ENCODE assay signal across 7 cellular contexts in genomic region chr1:151611288-151611790, GRCh38. TPM values are rescaled to one million over a fixed set of nuclear protein-coding genes. Genes with fewer than 3 reads are reported as not detected.
DNase-seq lines count a peak whose midpoint lies in the region; ATAC-seq, FAIRE-seq and TF ChIP-seq lines count a peak whose summit lies in the region.

No MANE protein-coding gene starts in this region.

- no peak overlapping the region for H3K4me2 ChIP-seq in endothelial cell of umbilical vein (ENCODE audit: insufficient read depth, low read length)

- H3K9me3 ChIP-seq in SJCRH30 (replicated peaks): no peaks in the 10 kb centered on the region
- H3K9me3 ChIP-seq in endothelial cell of umbilical vein (replicated peaks; ENCODE audit: control insufficient read depth, insufficient read depth, low read length): no peaks in the 10 kb centered on the region

- no peaks in the 10 kb centered on the region for H3K9me1 ChIP-seq in endothelial cell of umbilical vein (replicated peaks; ENCODE audit: control insufficient read depth, extremely low read depth, insufficient read depth, low read length)

- H3K36me3 ChIP-seq in SJCRH30 (no peaks in the 10 kb centered on the region), endothelial cell of umbilical vein (ENCODE audit: control insufficient read depth in 2 of 2, extremely low read depth in 1 of 2, insufficient read depth in 2 of 2, low read length in 2 of 2) (no peaks in the 10 kb centered on the region)

- no peak for FAIRE-seq in endothelial cell of umbilical vein (lab: Jason Lieb, UNC)

- H3K27me3 Mint-ChIP-seq in naive thymus-derived CD8-positive, alpha-beta T cell: peaks cover 3 to 11% (median 6%) of the 10 kb centered on the region in 5 donors

- ATAC-seq in naive thymus-derived CD8-positive, alpha-beta T cell: no peak
- no peak for ATAC-seq in HG03520 (IDR thresholded peaks at IDR 0.05; ENCODE audit: unreplicated experiment)

- peaks cover 10% of the 10 kb centered on the region for H3K4me1 ChIP-seq in SJCRH30
- peaks cover 8% of the 10 kb centered on the region for H3K4me1 ChIP-seq in endothelial cell of umbilical vein (ENCODE audit: control insufficient read depth, extremely low read depth, insufficient read depth, low read length)

- peak overlapping the region; percentile 81 to 99 (median 96) for H3K4me3 Mint-ChIP-seq in naive thymus-derived CD8-positive, alpha-beta T cell

- intact Hi-C loops in endothelial cell of umbilical vein (cut with micrococcal nuclease): loop anchor here (2.0 to 5.0 kb wide), 3 partner anchors 69 to 154 kb away; partner anchors contain the start of genes POGZ and TUFT1

- H3K27me3 ChIP-seq in SJCRH30: no peaks in the 10 kb centered on the region
- no peaks in the 10 kb centered on the region for H3K27me3 ChIP-seq in endothelial cell of umbilical vein (ENCODE audit: control insufficient read depth in 2 of 2, insufficient read depth in 2 of 2, low read length in 2 of 2)

- peaks cover 11% of the 10 kb centered on the region for H3K79me2 ChIP-seq in endothelial cell of umbilical vein (ENCODE audit: control insufficient read depth, insufficient read depth, low read length)

- H3K27ac ChIP-seq in SJCRH30 (peak overlapping the region; percentile 73), endothelial cell of umbilical vein (ENCODE audit: insufficient read depth, low read depth, low read length) (no peak overlapping the region)

- no TSS peak for BruUV-seq in endothelial cell of umbilical vein (replicated peaks; lab: Mats Ljungman, UMichigan)

- H4K20me1 ChIP-seq in endothelial cell of umbilical vein (replicated peaks; ENCODE audit: control insufficient read depth, extremely low read depth, insufficient read depth, low read length): no peaks in the 10 kb centered on the region

- CTCF ChIA-PET in endothelial cell of umbilical vein (lab: Charles Lee): interaction anchor here (1.5 kb wide), 1 partner anchor 10 kb away, joined by 5 read pairs; no protein-coding TSS in a partner anchor

- peak overlapping the region; percentile 90 for H3K4me3 ChIP-seq in SJCRH30
- H3K4me3 ChIP-seq in endothelial cell of umbilical vein (replicated peaks in 1 of 3; ENCODE audit: insufficient read depth in 1 of 3, low read depth in 1 of 3, low read length in 3 of 3): no peak overlapping the region

- H3K27ac Mint-ChIP-seq in naive thymus-derived CD8-positive, alpha-beta T cell: peak overlapping the region in 9 of 10 donors; percentile 81 to 96 (median 92)

- TF ChIP-seq POLR2A in endothelial cell of umbilical vein (IDR thresholded peaks at IDR 0.05; ENCODE audit: low read depth, low read length): no peak

- peaks cover 0 to 14% (median 2%) of the 10 kb centered on the region in 3 donors for H3K36me3 Mint-ChIP-seq in naive thymus-derived CD8-positive, alpha-beta T cell

- H3K4me1 Mint-ChIP-seq in naive thymus-derived CD8-positive, alpha-beta T cell: peaks cover 22 to 39% (median 36%) of the 10 kb centered on the region in 4 donors

- peak; percentile 28 for DNase-seq in HS-5 (ENCODE audit: low read depth)
- peak in 1 of 2 experiments; percentile 24 for DNase-seq in SJCRH30
- DNase-seq in endothelial cell of umbilical vein (ENCODE audit: low read depth, low spot score): no peak
- peak in 1 of 10 donors; percentile 2 for DNase-seq in naive thymus-derived CD8-positive, alpha-beta T cell
- DNase-seq in DMS153 treated with DMSO at 0.1 percent for 48 hours (lab: John Stamatoyannopoulos, UW; ENCODE audit: unreplicated experiment): no peak
- DNase-seq in dermis blood vessel endothelial cell: no peak

- H2AFZ ChIP-seq in endothelial cell of umbilical vein (ENCODE audit: low read depth, low read length): peak overlapping the region; percentile 58

- no peaks in the 10 kb centered on the region for H3K9me3 Mint-ChIP-seq in naive thymus-derived CD8-positive, alpha-beta T cell

- no peak for TF ChIP-seq CTCF in endothelial cell of umbilical vein (IDR thresholded peaks at IDR 0.05; ENCODE audit: extremely low read depth in 1 of 2, insufficient read depth in 1 of 2, low read depth in 1 of 2, low read length in 2 of 2)

- POLR2A ChIA-PET in endothelial cell of umbilical vein (lab: Charles Lee): no interaction called here
- POLR2A ChIA-PET in naive thymus-derived CD8-positive, alpha-beta T cell (lab: Charles Lee): interaction anchor here (0.6 to 1.5 kb wide), 4 partner anchors 17 to 382 kb away, joined by 3 to 9 read pairs (median 7); no protein-coding TSS in a partner anchor

- dilution Hi-C loops in endothelial cell of umbilical vein (cut with MboI; ENCODE audit: extremely low pct_ligation_motif_present, low sequenced_read_pairs): no loop called here

- H3K9ac ChIP-seq in endothelial cell of umbilical vein (replicated peaks; ENCODE audit: extremely low read depth, insufficient read depth, low read length): no peak overlapping the region

TF ChIP-seq in endothelial cell of umbilical vein, 7 proteins besides CTCF, POLR2A, EP300 and RAD21:
- TF ChIP-seq GATA2 (IDR thresholded peaks at IDR 0.05; ENCODE audit: insufficient read depth, insufficient read length, low read depth, low read length): no peak
- TF ChIP-seq, protein P1, sequence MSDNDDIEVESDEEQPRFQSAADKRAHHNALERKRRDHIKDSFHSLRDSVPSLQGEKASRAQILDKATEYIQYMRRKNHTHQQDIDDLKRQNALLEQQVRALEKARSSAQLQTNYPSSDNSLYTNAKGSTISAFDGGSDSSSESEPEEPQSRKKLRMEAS (IDR thresholded peaks at IDR 0.05; ENCODE audit: insufficient read depth, insufficient read length): no peak
- TF ChIP-seq POLR2AphosphoS5 (IDR thresholded peaks at IDR 0.05; ENCODE audit: insufficient read depth, low read depth, low read length): no peak
- no peak for TF ChIP-seq MYC (IDR thresholded peaks at IDR 0.05; ENCODE audit: low read depth, low read length)

RNA-seq across cellular contexts. Expression of gene SNX27, which starts 0.5 kb away (rescaled TPM):
- total RNA-seq in SJCRH30 (2014; rRNA removed; shearing (Covaris generic)): 26.4 and 28.9 TPM in 2 replicates
- 24.5 and 24.9 TPM in 2 replicates for total RNA-seq in endothelial cell of umbilical vein
- polyA plus RNA-seq in endothelial cell of umbilical vein: 7.7 and 8.1 TPM in 2 replicates
- polyA plus RNA-seq in endothelial cell of umbilical vein (2011; cell fraction: cytosol; rRNA removed): 8.5 and 9.0 TPM in 2 replicates
- polyA plus RNA-seq in endothelial cell of umbilical vein (2011; cell fraction: nucleus; rRNA removed): 14.8 and 16.1 TPM in 2 replicates
- 4.8 and 5.3 TPM in 2 replicates for polyA plus RNA-seq in endothelial cell of umbilical vein (2012)
- polyA minus RNA-seq in endothelial cell of umbilical vein: 27.5 and 29.0 TPM in 2 replicates
- 19.0 TPM for polyA minus RNA-seq in endothelial cell of umbilical vein (2011; cell fraction: cytosol; rRNA and poly(A)+ RNA removed)
- polyA minus RNA-seq in endothelial cell of umbilical vein (2011; cell fraction: nucleus; rRNA and poly(A)+ RNA removed): 18.8 and 24.0 TPM in 2 replicates
- total RNA-seq in naive thymus-derived CD8-positive, alpha-beta T cell: 10 to 100 TPM; 32.8 to 33.3 TPM
- polyA plus RNA-seq in naive thymus-derived CD8-positive, alpha-beta T cell: 10 to 100 TPM in 1 of 3 donors, 1 to 10 TPM in 2; 8.3 to 12.2 (median 9.1) TPM
- 15.8 and 24.3 TPM in 2 replicates for total RNA-seq in dermis blood vessel endothelial cell
